1 cellular context compared by ENCODE assay signal in the genomic region with DNA sequence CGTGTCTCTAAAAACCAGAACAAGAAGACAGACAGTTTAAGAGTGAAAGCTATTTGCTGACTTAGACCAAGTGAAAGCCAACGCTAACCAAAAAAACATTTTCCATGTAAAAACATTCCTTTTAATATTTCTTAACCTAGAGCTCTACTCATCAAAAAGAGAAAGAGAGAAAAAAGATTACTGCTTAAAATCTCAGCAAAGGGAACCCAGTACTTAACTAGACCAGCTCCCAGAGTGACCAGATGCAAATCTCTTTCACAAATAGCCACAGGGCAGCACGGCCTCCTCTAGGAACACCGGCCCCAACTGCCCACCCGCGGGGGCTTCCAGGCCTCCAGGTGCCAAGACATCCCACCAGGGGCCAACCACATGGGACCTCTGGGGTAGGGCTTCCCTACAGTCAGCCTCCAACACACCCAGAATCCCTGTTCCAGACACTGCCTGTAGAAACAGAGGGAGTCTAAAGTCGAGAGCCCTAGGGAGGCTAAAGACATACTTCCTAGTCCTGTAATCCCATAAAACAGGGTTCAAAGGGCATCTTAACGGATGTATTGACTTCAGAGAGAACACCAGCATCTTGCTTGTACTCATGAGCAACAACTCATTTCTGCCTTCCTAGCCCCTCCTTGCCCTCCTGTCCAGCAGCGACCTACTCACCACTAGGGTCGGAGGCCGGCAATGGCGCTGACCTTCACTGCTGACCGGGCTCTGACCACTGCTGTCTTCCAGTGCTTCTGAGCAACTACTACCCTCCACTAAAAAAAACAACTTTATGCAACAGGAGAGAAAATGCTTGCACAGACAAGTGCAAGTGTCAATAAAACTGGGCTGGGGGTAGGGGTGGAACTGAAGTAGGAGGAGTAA.
TF ChIP-seq lines count a peak whose summit lies in the region.

No MANE protein-coding gene starts in this region.

TF ChIP-seq in HepG2, 621 proteins besides CTCF, POLR2A, EP300 and RAD21 (continued from another document and continues in another):
- TF ChIP-seq, protein P1, sequence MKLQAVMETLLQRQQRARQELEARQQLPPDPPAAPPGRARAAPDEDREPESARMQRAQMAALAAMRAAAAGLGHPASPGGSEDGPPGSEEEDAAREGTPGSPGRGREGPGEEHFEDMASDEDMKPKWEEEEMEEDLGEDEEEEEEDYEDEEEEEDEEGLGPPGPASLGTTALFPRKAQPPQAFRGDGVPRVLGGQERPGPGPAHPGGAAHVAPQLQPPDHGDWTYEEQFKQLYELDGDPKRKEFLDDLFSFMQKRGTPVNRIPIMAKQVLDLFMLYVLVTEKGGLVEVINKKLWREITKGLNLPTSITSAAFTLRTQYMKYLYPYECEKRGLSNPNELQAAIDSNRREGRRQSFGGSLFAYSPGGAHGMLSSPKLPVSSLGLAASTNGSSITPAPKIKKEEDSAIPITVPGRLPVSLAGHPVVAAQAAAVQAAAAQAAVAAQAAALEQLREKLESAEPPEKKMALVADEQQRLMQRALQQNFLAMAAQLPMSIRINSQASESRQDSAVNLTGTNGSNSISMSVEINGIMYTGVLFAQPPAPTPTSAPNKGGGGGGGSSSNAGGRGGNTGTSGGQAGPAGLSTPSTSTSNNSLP (IDR thresholded peaks at IDR 0.05; ENCODE audit: low read depth, low read length) = no peak
- TF ChIP-seq, protein P2, sequence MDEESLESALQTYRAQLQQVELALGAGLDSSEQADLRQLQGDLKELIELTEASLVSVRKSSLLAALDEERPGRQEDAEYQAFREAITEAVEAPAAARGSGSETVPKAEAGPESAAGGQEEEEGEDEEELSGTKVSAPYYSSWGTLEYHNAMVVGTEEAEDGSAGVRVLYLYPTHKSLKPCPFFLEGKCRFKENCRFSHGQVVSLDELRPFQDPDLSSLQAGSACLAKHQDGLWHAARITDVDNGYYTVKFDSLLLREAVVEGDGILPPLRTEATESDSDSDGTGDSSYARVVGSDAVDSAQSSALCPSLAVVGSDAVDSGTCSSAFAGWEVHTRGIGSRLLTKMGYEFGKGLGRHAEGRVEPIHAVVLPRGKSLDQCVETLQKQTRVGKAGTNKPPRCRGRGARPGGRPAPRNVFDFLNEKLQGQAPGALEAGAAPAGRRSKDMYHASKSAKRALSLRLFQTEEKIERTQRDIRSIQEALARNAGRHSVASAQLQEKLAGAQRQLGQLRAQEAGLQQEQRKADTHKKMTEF (CRISPR knock-in tag; IDR thresholded peaks at IDR 0.05) = peak; percentile 45; the same call in 1 of the 2 replicates
- TF ChIP-seq NCOA5 (CRISPR knock-in tag; IDR thresholded peaks at IDR 0.05) (no peak), ZNF878 (CRISPR knock-in tag; IDR thresholded peaks at IDR 0.05) (no peak), ZNF670 (CRISPR knock-in tag; IDR thresholded peaks at IDR 0.05; ENCODE audit: borderline replicate concordance) (no peak), SRSF4 (IDR thresholded peaks at IDR 0.05; ENCODE audit: low read depth, low read length, poor library complexity, severe bottlenecking) (no peak), ZNF253 (CRISPR knock-in tag; IDR thresholded peaks at IDR 0.05; ENCODE audit: borderline replicate concordance) (no peak), GTF3A (CRISPR knock-in tag; conservative IDR thresholded peaks at IDR 0.05) (no peak), PTBP1 (IDR thresholded peaks at IDR 0.05; ENCODE audit: low read depth, low read length, poor library complexity, severe bottlenecking) (no peak), ZNF780A (CRISPR knock-in tag; IDR thresholded peaks at IDR 0.05) (no peak), WIZ (CRISPR knock-in tag; IDR thresholded peaks at IDR 0.05) (0 out of 2 replicates have a peak, but pooled peaks have one; percentile 26), TCF7 (IDR thresholded peaks at IDR 0.05; ENCODE audit: low read depth) (0 out of 2 replicates have a peak, but pooled peaks have one; percentile 18), ARNTL (CRISPR knock-in tag; IDR thresholded peaks at IDR 0.05) (no peak), ZNF781 (CRISPR knock-in tag; IDR thresholded peaks at IDR 0.05; ENCODE audit: borderline replicate concordance, not compliant biosample characterization) (no peak), SMC3 (IDR thresholded peaks at IDR 0.05; ENCODE audit: low read length) (no peak), CHD4 (IDR thresholded peaks at IDR 0.05; ENCODE audit: borderline replicate concordance, low read length) (peak; percentile 42; the same call in 1 of the 2 replicates), ZNF232 (CRISPR knock-in tag; IDR thresholded peaks at IDR 0.05; ENCODE audit: borderline replicate concordance) (0 out of 2 replicates have a peak, but pooled peaks have one; percentile 3), ZNF317 (CRISPR knock-in tag; IDR thresholded peaks at IDR 0.05) (no peak), THAP11 (CRISPR knock-in tag; IDR thresholded peaks at IDR 0.05) (peak; percentile 42; the same call in 1 of the 2 replicates), SMAD1 (CRISPR knock-in tag; IDR thresholded peaks at IDR 0.05; ENCODE audit: borderline replicate concordance, low read depth) (no peak), ZNF432 (CRISPR knock-in tag; IDR thresholded peaks at IDR 0.05; ENCODE audit: borderline replicate concordance) (no peak), RFXANK (CRISPR knock-in tag; IDR thresholded peaks at IDR 0.05) (no peak), ZNF331 (CRISPR knock-in tag; IDR thresholded peaks at IDR 0.05) (peak; percentile 70), MXD4 (CRISPR knock-in tag; IDR thresholded peaks at IDR 0.05) (peak; percentile 29; the same call in 1 of the 2 replicates), PHF20 (CRISPR knock-in tag; IDR thresholded peaks at IDR 0.05) (no peak), MTA1 (CRISPR knock-in tag; IDR thresholded peaks at IDR 0.05; ENCODE audit: borderline replicate concordance) (no peak; the same call in 1 of the 2 replicates), CC2D1A (CRISPR knock-in tag; IDR thresholded peaks at IDR 0.05) (no peak), ZFAT (CRISPR knock-in tag; conservative IDR thresholded peaks at IDR 0.05) (no peak), KMT2A (CRISPR knock-in tag; IDR thresholded peaks at IDR 0.05) (peak; percentile 69), ZNF33B (CRISPR knock-in tag; IDR thresholded peaks at IDR 0.05) (no peak), ZNF224 (CRISPR knock-in tag; IDR thresholded peaks at IDR 0.05) (no peak), NFATC3 (CRISPR knock-in tag; IDR thresholded peaks at IDR 0.05) (no peak), DR1 (CRISPR knock-in tag; IDR thresholded peaks at IDR 0.05) (no peak), LCORL (IDR thresholded peaks at IDR 0.05) (no peak), LCORL (CRISPR knock-in tag; IDR thresholded peaks at IDR 0.05) (peak; percentile 75)
- TF ChIP-seq, protein P3, sequence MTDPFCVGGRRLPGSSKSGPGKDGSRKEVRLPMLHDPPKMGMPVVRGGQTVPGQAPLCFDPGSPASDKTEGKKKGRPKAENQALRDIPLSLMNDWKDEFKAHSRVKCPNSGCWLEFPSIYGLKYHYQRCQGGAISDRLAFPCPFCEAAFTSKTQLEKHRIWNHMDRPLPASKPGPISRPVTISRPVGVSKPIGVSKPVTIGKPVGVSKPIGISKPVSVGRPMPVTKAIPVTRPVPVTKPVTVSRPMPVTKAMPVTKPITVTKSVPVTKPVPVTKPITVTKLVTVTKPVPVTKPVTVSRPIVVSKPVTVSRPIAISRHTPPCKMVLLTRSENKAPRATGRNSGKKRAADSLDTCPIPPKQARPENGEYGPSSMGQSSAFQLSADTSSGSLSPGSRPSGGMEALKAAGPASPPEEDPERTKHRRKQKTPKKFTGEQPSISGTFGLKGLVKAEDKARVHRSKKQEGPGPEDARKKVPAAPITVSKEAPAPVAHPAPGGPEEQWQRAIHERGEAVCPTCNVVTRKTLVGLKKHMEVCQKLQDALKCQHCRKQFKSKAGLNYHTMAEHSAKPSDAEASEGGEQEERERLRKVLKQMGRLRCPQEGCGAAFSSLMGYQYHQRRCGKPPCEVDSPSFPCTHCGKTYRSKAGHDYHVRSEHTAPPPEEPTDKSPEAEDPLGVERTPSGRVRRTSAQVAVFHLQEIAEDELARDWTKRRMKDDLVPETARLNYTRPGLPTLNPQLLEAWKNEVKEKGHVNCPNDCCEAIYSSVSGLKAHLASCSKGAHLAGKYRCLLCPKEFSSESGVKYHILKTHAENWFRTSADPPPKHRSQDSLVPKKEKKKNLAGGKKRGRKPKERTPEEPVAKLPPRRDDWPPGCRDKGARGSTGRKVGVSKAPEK (CRISPR knock-in tag; IDR thresholded peaks at IDR 0.05; ENCODE audit: borderline replicate concordance) = no peak
- TF ChIP-seq, protein P4, sequence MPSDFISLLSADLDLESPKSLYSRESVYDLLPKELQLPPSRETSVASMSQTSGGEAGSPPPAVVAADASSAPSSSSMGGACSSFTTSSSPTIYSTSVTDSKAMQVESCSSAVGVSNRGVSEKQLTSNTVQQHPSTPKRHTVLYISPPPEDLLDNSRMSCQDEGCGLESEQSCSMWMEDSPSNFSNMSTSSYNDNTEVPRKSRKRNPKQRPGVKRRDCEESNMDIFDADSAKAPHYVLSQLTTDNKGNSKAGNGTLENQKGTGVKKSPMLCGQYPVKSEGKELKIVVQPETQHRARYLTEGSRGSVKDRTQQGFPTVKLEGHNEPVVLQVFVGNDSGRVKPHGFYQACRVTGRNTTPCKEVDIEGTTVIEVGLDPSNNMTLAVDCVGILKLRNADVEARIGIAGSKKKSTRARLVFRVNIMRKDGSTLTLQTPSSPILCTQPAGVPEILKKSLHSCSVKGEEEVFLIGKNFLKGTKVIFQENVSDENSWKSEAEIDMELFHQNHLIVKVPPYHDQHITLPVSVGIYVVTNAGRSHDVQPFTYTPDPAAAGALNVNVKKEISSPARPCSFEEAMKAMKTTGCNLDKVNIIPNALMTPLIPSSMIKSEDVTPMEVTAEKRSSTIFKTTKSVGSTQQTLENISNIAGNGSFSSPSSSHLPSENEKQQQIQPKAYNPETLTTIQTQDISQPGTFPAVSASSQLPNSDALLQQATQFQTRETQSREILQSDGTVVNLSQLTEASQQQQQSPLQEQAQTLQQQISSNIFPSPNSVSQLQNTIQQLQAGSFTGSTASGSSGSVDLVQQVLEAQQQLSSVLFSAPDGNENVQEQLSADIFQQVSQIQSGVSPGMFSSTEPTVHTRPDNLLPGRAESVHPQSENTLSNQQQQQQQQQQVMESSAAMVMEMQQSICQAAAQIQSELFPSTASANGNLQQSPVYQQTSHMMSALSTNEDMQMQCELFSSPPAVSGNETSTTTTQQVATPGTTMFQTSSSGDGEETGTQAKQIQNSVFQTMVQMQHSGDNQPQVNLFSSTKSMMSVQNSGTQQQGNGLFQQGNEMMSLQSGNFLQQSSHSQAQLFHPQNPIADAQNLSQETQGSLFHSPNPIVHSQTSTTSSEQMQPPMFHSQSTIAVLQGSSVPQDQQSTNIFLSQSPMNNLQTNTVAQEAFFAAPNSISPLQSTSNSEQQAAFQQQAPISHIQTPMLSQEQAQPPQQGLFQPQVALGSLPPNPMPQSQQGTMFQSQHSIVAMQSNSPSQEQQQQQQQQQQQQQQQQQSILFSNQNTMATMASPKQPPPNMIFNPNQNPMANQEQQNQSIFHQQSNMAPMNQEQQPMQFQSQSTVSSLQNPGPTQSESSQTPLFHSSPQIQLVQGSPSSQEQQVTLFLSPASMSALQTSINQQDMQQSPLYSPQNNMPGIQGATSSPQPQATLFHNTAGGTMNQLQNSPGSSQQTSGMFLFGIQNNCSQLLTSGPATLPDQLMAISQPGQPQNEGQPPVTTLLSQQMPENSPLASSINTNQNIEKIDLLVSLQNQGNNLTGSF (CRISPR knock-in tag; IDR thresholded peaks at IDR 0.05) = no peak
- TF ChIP-seq, protein P5, sequence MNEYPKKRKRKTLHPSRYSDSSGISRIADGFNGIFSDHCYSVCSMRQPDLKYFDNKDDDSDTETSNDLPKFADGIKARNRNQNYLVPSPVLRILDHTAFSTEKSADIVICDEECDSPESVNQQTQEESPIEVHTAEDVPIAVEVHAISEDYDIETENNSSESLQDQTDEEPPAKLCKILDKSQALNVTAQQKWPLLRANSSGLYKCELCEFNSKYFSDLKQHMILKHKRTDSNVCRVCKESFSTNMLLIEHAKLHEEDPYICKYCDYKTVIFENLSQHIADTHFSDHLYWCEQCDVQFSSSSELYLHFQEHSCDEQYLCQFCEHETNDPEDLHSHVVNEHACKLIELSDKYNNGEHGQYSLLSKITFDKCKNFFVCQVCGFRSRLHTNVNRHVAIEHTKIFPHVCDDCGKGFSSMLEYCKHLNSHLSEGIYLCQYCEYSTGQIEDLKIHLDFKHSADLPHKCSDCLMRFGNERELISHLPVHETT (CRISPR knock-in tag; conservative IDR thresholded peaks at IDR 0.05) = peak; percentile 72
- TF ChIP-seq, protein P6, sequence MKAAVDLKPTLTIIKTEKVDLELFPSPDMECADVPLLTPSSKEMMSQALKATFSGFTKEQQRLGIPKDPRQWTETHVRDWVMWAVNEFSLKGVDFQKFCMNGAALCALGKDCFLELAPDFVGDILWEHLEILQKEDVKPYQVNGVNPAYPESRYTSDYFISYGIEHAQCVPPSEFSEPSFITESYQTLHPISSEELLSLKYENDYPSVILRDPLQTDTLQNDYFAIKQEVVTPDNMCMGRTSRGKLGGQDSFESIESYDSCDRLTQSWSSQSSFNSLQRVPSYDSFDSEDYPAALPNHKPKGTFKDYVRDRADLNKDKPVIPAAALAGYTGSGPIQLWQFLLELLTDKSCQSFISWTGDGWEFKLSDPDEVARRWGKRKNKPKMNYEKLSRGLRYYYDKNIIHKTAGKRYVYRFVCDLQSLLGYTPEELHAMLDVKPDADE (CRISPR knock-in tag; IDR thresholded peaks at IDR 0.05) = no peak
- TF ChIP-seq, protein P7, sequence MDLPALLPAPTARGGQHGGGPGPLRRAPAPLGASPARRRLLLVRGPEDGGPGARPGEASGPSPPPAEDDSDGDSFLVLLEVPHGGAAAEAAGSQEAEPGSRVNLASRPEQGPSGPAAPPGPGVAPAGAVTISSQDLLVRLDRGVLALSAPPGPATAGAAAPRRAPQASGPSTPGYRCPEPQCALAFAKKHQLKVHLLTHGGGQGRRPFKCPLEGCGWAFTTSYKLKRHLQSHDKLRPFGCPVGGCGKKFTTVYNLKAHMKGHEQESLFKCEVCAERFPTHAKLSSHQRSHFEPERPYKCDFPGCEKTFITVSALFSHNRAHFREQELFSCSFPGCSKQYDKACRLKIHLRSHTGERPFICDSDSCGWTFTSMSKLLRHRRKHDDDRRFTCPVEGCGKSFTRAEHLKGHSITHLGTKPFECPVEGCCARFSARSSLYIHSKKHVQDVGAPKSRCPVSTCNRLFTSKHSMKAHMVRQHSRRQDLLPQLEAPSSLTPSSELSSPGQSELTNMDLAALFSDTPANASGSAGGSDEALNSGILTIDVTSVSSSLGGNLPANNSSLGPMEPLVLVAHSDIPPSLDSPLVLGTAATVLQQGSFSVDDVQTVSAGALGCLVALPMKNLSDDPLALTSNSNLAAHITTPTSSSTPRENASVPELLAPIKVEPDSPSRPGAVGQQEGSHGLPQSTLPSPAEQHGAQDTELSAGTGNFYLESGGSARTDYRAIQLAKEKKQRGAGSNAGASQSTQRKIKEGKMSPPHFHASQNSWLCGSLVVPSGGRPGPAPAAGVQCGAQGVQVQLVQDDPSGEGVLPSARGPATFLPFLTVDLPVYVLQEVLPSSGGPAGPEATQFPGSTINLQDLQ (CRISPR knock-in tag; IDR thresholded peaks at IDR 0.05) = no peak
- TF ChIP-seq, protein P8, sequence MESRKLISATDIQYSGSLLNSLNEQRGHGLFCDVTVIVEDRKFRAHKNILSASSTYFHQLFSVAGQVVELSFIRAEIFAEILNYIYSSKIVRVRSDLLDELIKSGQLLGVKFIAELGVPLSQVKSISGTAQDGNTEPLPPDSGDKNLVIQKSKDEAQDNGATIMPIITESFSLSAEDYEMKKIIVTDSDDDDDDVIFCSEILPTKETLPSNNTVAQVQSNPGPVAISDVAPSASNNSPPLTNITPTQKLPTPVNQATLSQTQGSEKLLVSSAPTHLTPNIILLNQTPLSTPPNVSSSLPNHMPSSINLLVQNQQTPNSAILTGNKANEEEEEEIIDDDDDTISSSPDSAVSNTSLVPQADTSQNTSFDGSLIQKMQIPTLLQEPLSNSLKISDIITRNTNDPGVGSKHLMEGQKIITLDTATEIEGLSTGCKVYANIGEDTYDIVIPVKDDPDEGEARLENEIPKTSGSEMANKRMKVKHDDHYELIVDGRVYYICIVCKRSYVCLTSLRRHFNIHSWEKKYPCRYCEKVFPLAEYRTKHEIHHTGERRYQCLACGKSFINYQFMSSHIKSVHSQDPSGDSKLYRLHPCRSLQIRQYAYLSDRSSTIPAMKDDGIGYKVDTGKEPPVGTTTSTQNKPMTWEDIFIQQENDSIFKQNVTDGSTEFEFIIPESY (CRISPR knock-in tag; IDR thresholded peaks at IDR 0.05) = 0 out of 2 replicates have a peak, but pooled peaks have one; percentile 17
